ENCODE assay signal across 18 cellular contexts in the genomic region with DNA sequence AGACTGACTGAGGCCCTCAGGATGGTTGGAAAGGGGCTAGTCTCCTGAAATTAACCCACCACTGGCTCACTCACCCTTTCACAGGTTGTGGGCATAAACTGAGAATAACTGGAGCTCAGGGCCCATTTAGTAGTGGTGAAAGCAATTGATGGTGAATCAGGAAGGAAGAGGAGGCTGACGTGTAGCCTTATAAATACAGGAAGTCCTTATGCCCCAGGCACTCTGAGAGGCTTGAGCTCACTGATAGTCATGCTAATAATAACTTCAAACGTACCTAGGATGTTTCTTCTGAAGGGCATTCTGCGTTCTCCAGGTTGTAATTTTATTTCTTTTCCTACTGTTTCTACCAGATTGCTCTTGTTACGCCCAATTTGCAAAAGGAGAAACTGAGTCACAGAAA.
DNase-seq lines count a peak whose midpoint lies in the region; ATAC-seq lines count a peak whose summit lies in the region.
"Had no signal": no experiment of that assay in that cellular context is flagged by ENCODE, and none has a peak within 500 bp of the region (broad histone marks: within the 10 kb centered on the region; RNA-seq: fewer than 3 reads in every experiment).

No MANE protein-coding gene starts in this region.

- H3K18ac ChIP-seq in mesendoderm (ENCODE audit: low read length) = no peak overlapping the region

- peak; percentile 15 for DNase-seq in NCI-H510A treated with DMSO at 0.1 percent for 48 hours (lab: John Stamatoyannopoulos, UW)
- DNase-seq in NCI-H510A (lab: John Stamatoyannopoulos, UW) = no peak
- peak; percentile 63 for DNase-seq in HT1080 (ENCODE audit: low read depth)
- DNase-seq in SK-MEL-5 (ENCODE audit: low read depth, low spot score) = peak; percentile 66
- DNase-seq in mesendoderm = peak; percentile 45
- no peak for DNase-seq in RKO (ENCODE audit: low spot score)
- DNase-seq: brain microvascular endothelial cell; effector memory CD8-positive, alpha-beta T cell; NCI-H1436 treated with DMSO at 0.1 percent for 48 hours; NCI-H526 treated with DMSO at 0.1 percent for 48 hours; T-helper 17 cell; tibial artery had no signal

- no peak overlapping the region for H3K23ac ChIP-seq in mesendoderm (ENCODE audit: low read length)

- WGBS in mesendoderm (ENCODE audit: extremely low coverage, insufficient coverage, low lambda C conversion rate) = no CpG with 5 or more reads among the region's 4 CpGs

- no peak for ATAC-seq in activated CD4-positive, CD25-positive, alpha-beta regulatory T cell treated with anti-CD3 and anti-CD28 coated beads, Interleukin-2, amount 50 U/mL, for 24 hours
- no peak for ATAC-seq in GM19324 (IDR thresholded peaks at IDR 0.05; ENCODE audit: low FRiP score, unreplicated experiment)
- ATAC-seq: activated naive CD4-positive, alpha-beta T cell treated with anti-CD3 and anti-CD28 coated beads, Interleukin-2, amount 50 U/mL, for 72 hours; effector memory CD8-positive, alpha-beta T cell; GM23338; T-helper 17 cell had no signal

- in situ Hi-C loops in SK-MEL-5 (cut with HindIII; ENCODE audit: low pct_unique_long_range_greater_than_20kb, low sequenced_read_pairs) = no loop called here

- H3K79me1 ChIP-seq in mesendoderm (ENCODE audit: low read length) = no peaks in the 10 kb centered on the region

- H2BK120ac ChIP-seq in mesendoderm (ENCODE audit: low read depth, low read length) = no peak overlapping the region

- no peak overlapping the region for H3K9ac ChIP-seq in mesendoderm (ENCODE audit: low read length)
- H3K9ac ChIP-seq: neural progenitor cell had no signal

- no peak overlapping the region for H3K4ac ChIP-seq in mesendoderm (ENCODE audit: low read depth, low read length)

- H3K79me2 ChIP-seq in mesendoderm (ENCODE audit: control insufficient read depth, insufficient read depth, low read length) = no peaks in the 10 kb centered on the region

- H3K27ac ChIP-seq in mesendoderm (ENCODE audit: low read depth, low read length) = no peak overlapping the region
- H3K27ac ChIP-seq: brain microvascular endothelial cell, neural progenitor cell, right lobe of liver, tibial artery had no signal

- no peak overlapping the region for H3K4me3 ChIP-seq in mesendoderm (ENCODE audit: low read length)
- H3K4me3 ChIP-seq: GM23338, neural progenitor cell, right lobe of liver, tibial artery had no signal

- H3K4me2 ChIP-seq in mesendoderm (ENCODE audit: low read length) = no peak overlapping the region
- H3K4me2 ChIP-seq: GM23338, neural progenitor cell had no signal

- H3K36me3 ChIP-seq in mesendoderm (ENCODE audit: control insufficient read depth, insufficient read depth, low read length) = no peaks in the 10 kb centered on the region
- H3K36me3 ChIP-seq: brain microvascular endothelial cell, neural progenitor cell, right lobe of liver, tibial artery had no signal

- H4K5ac ChIP-seq in mesendoderm (ENCODE audit: low read length) = no peak overlapping the region

- no peak overlapping the region for H2BK15ac ChIP-seq in mesendoderm (replicated peaks; ENCODE audit: low read depth)

- no peak overlapping the region for H4K8ac ChIP-seq in mesendoderm (ENCODE audit: low read depth, low read length)

- H2BK5ac ChIP-seq in mesendoderm (ENCODE audit: low read length) = no peak overlapping the region

- no peak overlapping the region for H2AK5ac ChIP-seq in mesendoderm (ENCODE audit: low read length)

- H3K4me1 ChIP-seq in mesendoderm (ENCODE audit: control insufficient read depth, low read depth, low read length) = no peaks in the 10 kb centered on the region
- H3K4me1 ChIP-seq: neural progenitor cell, right lobe of liver, tibial artery had no signal

- no peaks in the 10 kb centered on the region for H3K27me3 ChIP-seq in mesendoderm (ENCODE audit: insufficient read depth, low read length, poor library complexity)
- H3K27me3 ChIP-seq: brain microvascular endothelial cell, neural progenitor cell, right lobe of liver, tibial artery had no signal

- H3K56ac ChIP-seq in mesendoderm (ENCODE audit: low read length) = no peak overlapping the region

Comparison
In these comparisons a context has a peak if more than half of its experiments do, and no peak if none do; other contexts are left out.
1. DNase-seq: peak in NCI-H510A treated with DMSO at 0.1 percent for 48 hours (single experiment), HT1080 (single experiment), SK-MEL-5 (single experiment) and mesendoderm (single experiment); none in NCI-H510A (single experiment) and RKO (single experiment).